In the genomic region with DNA sequence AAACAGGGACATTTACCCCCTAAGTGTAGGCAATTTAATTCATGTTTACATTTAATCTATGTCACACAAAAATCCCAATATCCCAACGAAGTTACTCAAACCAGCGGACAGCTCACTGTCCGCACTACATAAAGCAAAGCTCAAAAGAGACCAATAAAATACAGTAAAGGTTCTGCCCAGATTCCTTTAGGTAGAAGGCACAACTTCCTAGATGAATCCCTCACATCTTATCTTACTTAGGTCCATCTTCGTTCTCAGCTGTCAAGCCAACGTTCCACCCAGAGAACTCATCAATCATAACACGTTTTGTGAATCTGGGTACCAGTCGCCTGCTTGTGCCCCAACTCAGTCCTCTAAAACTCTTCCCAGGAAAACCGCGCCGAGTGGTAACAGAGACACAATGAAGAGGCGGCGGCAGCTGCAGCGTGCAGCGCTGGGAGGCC, we compare ENCODE assay signal across 8 cellular contexts. TPM values are rescaled to one million over a fixed set of nuclear protein-coding genes. Genes with fewer than 3 reads are reported as not detected.
DNase-seq lines count a peak whose midpoint lies in the region; FAIRE-seq and TF ChIP-seq lines count a peak whose summit lies in the region.

No MANE protein-coding gene starts in this region.

- H3K36me3 ChIP-seq in bronchial epithelial cell (ENCODE audit: control insufficient read depth, insufficient read depth, low read length) (peaks cover 11% of the 10 kb centered on the region), mucosa of stomach (ENCODE audit: control insufficient read depth, insufficient read depth, low read length) (peaks cover 18% of the 10 kb centered on the region)

- H3K9me3 ChIP-seq in AG04450 (ENCODE audit: control insufficient read depth, insufficient read depth, low read length) (no peaks in the 10 kb centered on the region; the same call in 1 of the 2 replicates), mucosa of stomach (ENCODE audit: control insufficient read depth, low read length) (no peaks in the 10 kb centered on the region)

- no peak for TF ChIP-seq CTCF in AG04450 (IDR thresholded peaks at IDR 0.05; ENCODE audit: low read depth, low read length)
- TF ChIP-seq CTCF in bronchial epithelial cell (IDR thresholded peaks at IDR 0.05; ENCODE audit: insufficient read depth, low read length, severe bottlenecking), result no peak

- H3K27me3 ChIP-seq in AG04450 (ENCODE audit: control insufficient read depth, insufficient read depth, low read length), result no peaks in the 10 kb centered on the region
- no peaks in the 10 kb centered on the region for H3K27me3 ChIP-seq in bronchial epithelial cell (ENCODE audit: control insufficient read depth, insufficient read depth, low read length)
- H3K27me3 ChIP-seq in mucosa of stomach (ENCODE audit: control insufficient read depth, insufficient read depth, low read length), result no peaks in the 10 kb centered on the region

- CTCF ChIA-PET in AG04450 (lab: Charles Lee), result interaction anchor here (0.7 to 2.3 kb wide), 23 partner anchors 9 to 891 kb away, joined by 3 to 12 read pairs (median 4); a partner anchor contains a TSS

- no peak for FAIRE-seq in bronchial epithelial cell (lab: Jason Lieb, UNC)
- FAIRE-seq in frontal cortex (lab: Jason Lieb, UNC), result no peak

- H3K27ac ChIP-seq in AG04450 (ENCODE audit: low read depth, low read length), result no peak overlapping the region

- H3K4me1 ChIP-seq in mucosa of stomach (ENCODE audit: control insufficient read depth, insufficient read depth, low read length), result peaks cover 31% of the 10 kb centered on the region

- POLR2A ChIA-PET in AG04450 (lab: Yijun Ruan, JAX), result interaction anchor here (0.6 to 3.0 kb wide), 18 partner anchors 9 to 1002 kb away, joined by 3 to 71 read pairs (median 4); a partner anchor contains a TSS

- no peak for DNase-seq in AG04450 (ENCODE audit: low read depth, low spot score)
- peak; percentile 68 for DNase-seq in HT1080 (ENCODE audit: low read depth)
- DNase-seq in bronchial epithelial cell (ENCODE audit: low read depth), result no peak
- no peak for DNase-seq in EL
- DNase-seq in frontal cortex (ENCODE audit: low spot score in 2 of 2), result no peak
- DNase-seq in UCSD-AML1 (lab: John Stamatoyannopoulos, UW; ENCODE audit: unreplicated experiment), result no peak
- no peak for DNase-seq in SIG-M5 treated with dmso at 0.1 percent for 504 hours (lab: John Stamatoyannopoulos, UW; ENCODE audit: unreplicated experiment)

- H3K4me3 ChIP-seq in AG04450 (ENCODE audit: low read depth, low read length), result peak overlapping the region; percentile 93
- peak overlapping the region; percentile 80 for H3K4me3 ChIP-seq in bronchial epithelial cell (ENCODE audit: low read depth, low read length)
- H3K4me3 ChIP-seq in mucosa of stomach (ENCODE audit: low read length), result peak overlapping the region; percentile 79

- H3K9ac ChIP-seq in mucosa of stomach (ENCODE audit: low read length), result peak overlapping the region; percentile 95

RNA-seq across cellular contexts. Expression of a gene that starts 1.7 kb away (rescaled TPM):
- 191 and 275 TPM in 2 replicates for polyA plus RNA-seq in AG04450 (2011; rRNA removed)
- 40.0 and 58.5 TPM in 2 replicates for polyA minus RNA-seq in AG04450 (2011; rRNA and poly(A)+ RNA removed)
- 288 and 338 TPM in 2 replicates for total RNA-seq in HT1080 (2014; rRNA removed; shearing (Covaris generic))
- polyA plus RNA-seq in HT1080 (2015; cell fraction: cytosol; rRNA removed), result 316 and 339 TPM in 2 replicates
- polyA plus RNA-seq in HT1080 (2015; cell fraction: nucleus; rRNA removed), result 696 and 707 TPM in 2 replicates
- total RNA-seq in bronchial epithelial cell, result 95.9 and 141 TPM in 2 replicates
- 314 TPM for total RNA-seq in frontal cortex

RNA-seq across cellular contexts. Expression of a gene that starts 1.8 kb away (rescaled TPM):
- 17.0 and 19.7 TPM in 2 replicates for polyA plus RNA-seq in AG04450 (2011; rRNA removed)
- 6.9 and 8.4 TPM in 2 replicates for polyA minus RNA-seq in AG04450 (2011; rRNA and poly(A)+ RNA removed)
- 80.7 and 88.0 TPM in 2 replicates for total RNA-seq in HT1080 (2014; rRNA removed; shearing (Covaris generic))
- 65.9 and 73.1 TPM in 2 replicates for polyA plus RNA-seq in HT1080 (2015; cell fraction: cytosol; rRNA removed)
- polyA plus RNA-seq in HT1080 (2015; cell fraction: nucleus; rRNA removed), result 34.1 and 36.7 TPM in 2 replicates
- total RNA-seq in bronchial epithelial cell, result 94.3 and 136 TPM in 2 replicates
- total RNA-seq in frontal cortex, result 108 TPM

RNA-seq across cellular contexts. Expression of a gene that starts 54.8 kb away (rescaled TPM):
- 73.4 and 93.8 TPM in 2 replicates for polyA plus RNA-seq in AG04450 (2011; rRNA removed)
- polyA minus RNA-seq in AG04450 (2011; rRNA and poly(A)+ RNA removed), result 20.1 and 30.5 TPM in 2 replicates
- total RNA-seq in HT1080 (2014; rRNA removed; shearing (Covaris generic)), result 53.6 and 85.2 TPM in 2 replicates
- 420 and 485 TPM in 2 replicates for polyA plus RNA-seq in HT1080 (2015; cell fraction: cytosol; rRNA removed)
- polyA plus RNA-seq in HT1080 (2015; cell fraction: nucleus; rRNA removed), result 504 and 567 TPM in 2 replicates
- 22.6 and 24.1 TPM in 2 replicates for total RNA-seq in bronchial epithelial cell
- 49.3 TPM for total RNA-seq in frontal cortex
